1 cellular context compared by ENCODE assay signal in genomic region chr10:70666960-70667798, GRCh38.
TF ChIP-seq lines count a peak whose summit lies in the region.

No MANE protein-coding gene starts in this region.

TF ChIP-seq in K562, 482 proteins besides CTCF, POLR2A, EP300 and RAD21 (continued from another document and continues in another):
- TF ChIP-seq ZNF277 (CRISPR knock-in tag; IDR thresholded peaks at IDR 0.05; ENCODE audit: borderline replicate concordance): no peak
- peak; percentile 46; the same call in 1 of the 2 replicates for TF ChIP-seq NKRF (IDR thresholded peaks at IDR 0.05; ENCODE audit: borderline replicate concordance)
- peak; percentile 83 for TF ChIP-seq NR4A1 (CRISPR knock-in tag; IDR thresholded peaks at IDR 0.05)
- TF ChIP-seq NR4A1 (tag; IDR thresholded peaks at IDR 0.05): peak; percentile 98
- peak; percentile 88 for TF ChIP-seq ZNF644 (tag; IDR thresholded peaks at IDR 0.05; ENCODE audit: low read depth)
- peak; percentile 40; the same call in 1 of the 2 replicates for TF ChIP-seq RBFOX2 (IDR thresholded peaks at IDR 0.05; ENCODE audit: low read depth, low read length)
- TF ChIP-seq E2F3 (CRISPR knock-in tag; IDR thresholded peaks at IDR 0.05): 0 out of 2 replicates have a peak, but pooled peaks have one; percentile 35
- no peak; the same call in 1 of the 2 replicates for TF ChIP-seq GABPB2 (CRISPR knock-in tag; conservative IDR thresholded peaks at IDR 0.05)
- TF ChIP-seq CREM (IDR thresholded peaks at IDR 0.05; ENCODE audit: low read depth): peak; percentile 75
- TF ChIP-seq GATAD2B (IDR thresholded peaks at IDR 0.05; ENCODE audit: borderline replicate concordance): no peak
- TF ChIP-seq TFAM (CRISPR knock-in tag; conservative IDR thresholded peaks at IDR 0.05): no peak
- TF ChIP-seq GTF2F1 (IDR thresholded peaks at IDR 0.05; ENCODE audit: low read depth, low read length): peak; percentile 54; the same call in 1 of the 2 replicates
- TF ChIP-seq SNIP1 (IDR thresholded peaks at IDR 0.05; ENCODE audit: low read depth): no peak
- TF ChIP-seq, protein P1, sequence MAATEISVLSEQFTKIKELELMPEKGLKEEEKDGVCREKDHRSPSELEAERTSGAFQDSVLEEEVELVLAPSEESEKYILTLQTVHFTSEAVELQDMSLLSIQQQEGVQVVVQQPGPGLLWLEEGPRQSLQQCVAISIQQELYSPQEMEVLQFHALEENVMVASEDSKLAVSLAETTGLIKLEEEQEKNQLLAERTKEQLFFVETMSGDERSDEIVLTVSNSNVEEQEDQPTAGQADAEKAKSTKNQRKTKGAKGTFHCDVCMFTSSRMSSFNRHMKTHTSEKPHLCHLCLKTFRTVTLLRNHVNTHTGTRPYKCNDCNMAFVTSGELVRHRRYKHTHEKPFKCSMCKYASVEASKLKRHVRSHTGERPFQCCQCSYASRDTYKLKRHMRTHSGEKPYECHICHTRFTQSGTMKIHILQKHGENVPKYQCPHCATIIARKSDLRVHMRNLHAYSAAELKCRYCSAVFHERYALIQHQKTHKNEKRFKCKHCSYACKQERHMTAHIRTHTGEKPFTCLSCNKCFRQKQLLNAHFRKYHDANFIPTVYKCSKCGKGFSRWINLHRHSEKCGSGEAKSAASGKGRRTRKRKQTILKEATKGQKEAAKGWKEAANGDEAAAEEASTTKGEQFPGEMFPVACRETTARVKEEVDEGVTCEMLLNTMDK (IDR thresholded peaks at IDR 0.05; ENCODE audit: borderline replicate concordance, insufficient read depth, low read depth, low read length, poor library complexity, severe bottlenecking): no peak
- TF ChIP-seq, protein P2, sequence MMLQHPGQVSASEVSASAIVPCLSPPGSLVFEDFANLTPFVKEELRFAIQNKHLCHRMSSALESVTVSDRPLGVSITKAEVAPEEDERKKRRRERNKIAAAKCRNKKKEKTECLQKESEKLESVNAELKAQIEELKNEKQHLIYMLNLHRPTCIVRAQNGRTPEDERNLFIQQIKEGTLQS (IDR thresholded peaks at IDR 0.05): peak; percentile 89
- TF ChIP-seq, protein P2 (CRISPR knock-in tag; conservative IDR thresholded peaks at IDR 0.05): peak; percentile 76; the same call in 1 of the 2 replicates
- TF ChIP-seq ZNF165 (CRISPR knock-in tag; IDR thresholded peaks at IDR 0.05; ENCODE audit: borderline replicate concordance): peak; percentile 88; the same call in 1 of the 2 replicates
- peak in 1 of 3 experiments; percentile 68 for TF ChIP-seq YY1 (IDR thresholded peaks at IDR 0.05; ENCODE audit: borderline replicate concordance in 1 of 3, control insufficient read depth in 1 of 3, extremely low read depth in 1 of 3, insufficient read depth in 3 of 3, insufficient read length in 1 of 3, insufficient replicate concordance in 2 of 3, low read depth in 1 of 3, low read length in 2 of 3)
- TF ChIP-seq SNAPC5 (CRISPR knock-in tag; IDR thresholded peaks at IDR 0.05): no peak
- TF ChIP-seq ZNF224 (CRISPR knock-in tag; IDR thresholded peaks at IDR 0.05): no peak
- TF ChIP-seq ZBTB17 (CRISPR knock-in tag; IDR thresholded peaks at IDR 0.05): peak; percentile 78; the same call in 1 of the 2 replicates
- TF ChIP-seq GMEB1 (CRISPR knock-in tag; IDR thresholded peaks at IDR 0.05): no peak
- TF ChIP-seq ZNF57 (CRISPR knock-in tag; IDR thresholded peaks at IDR 0.05): no peak
- TF ChIP-seq E2F8 (IDR thresholded peaks at IDR 0.05; ENCODE audit: low read depth, partially characterized antibody): peak; percentile 71
- no peak for TF ChIP-seq THRAP3 (IDR thresholded peaks at IDR 0.05; ENCODE audit: borderline replicate concordance)
- TF ChIP-seq COPS2 (conservative IDR thresholded peaks at IDR 0.05): no peak
- TF ChIP-seq, protein P3, sequence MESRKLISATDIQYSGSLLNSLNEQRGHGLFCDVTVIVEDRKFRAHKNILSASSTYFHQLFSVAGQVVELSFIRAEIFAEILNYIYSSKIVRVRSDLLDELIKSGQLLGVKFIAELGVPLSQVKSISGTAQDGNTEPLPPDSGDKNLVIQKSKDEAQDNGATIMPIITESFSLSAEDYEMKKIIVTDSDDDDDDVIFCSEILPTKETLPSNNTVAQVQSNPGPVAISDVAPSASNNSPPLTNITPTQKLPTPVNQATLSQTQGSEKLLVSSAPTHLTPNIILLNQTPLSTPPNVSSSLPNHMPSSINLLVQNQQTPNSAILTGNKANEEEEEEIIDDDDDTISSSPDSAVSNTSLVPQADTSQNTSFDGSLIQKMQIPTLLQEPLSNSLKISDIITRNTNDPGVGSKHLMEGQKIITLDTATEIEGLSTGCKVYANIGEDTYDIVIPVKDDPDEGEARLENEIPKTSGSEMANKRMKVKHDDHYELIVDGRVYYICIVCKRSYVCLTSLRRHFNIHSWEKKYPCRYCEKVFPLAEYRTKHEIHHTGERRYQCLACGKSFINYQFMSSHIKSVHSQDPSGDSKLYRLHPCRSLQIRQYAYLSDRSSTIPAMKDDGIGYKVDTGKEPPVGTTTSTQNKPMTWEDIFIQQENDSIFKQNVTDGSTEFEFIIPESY (CRISPR knock-in tag; IDR thresholded peaks at IDR 0.05): peak; percentile 45; the same call in 1 of the 2 replicates
- TF ChIP-seq PCBP2 (IDR thresholded peaks at IDR 0.05; ENCODE audit: low read depth, low read length, poor library complexity, severe bottlenecking): no peak
- no peak for TF ChIP-seq FIP1L1 (IDR thresholded peaks at IDR 0.05; ENCODE audit: low read depth, low read length, poor library complexity, severe bottlenecking)
- TF ChIP-seq TCF7 (IDR thresholded peaks at IDR 0.05; ENCODE audit: borderline replicate concordance): peak; percentile 27; the same call in 1 of the 2 replicates
- TF ChIP-seq U2AF2 (optimal IDR thresholded peaks at IDR 0.05; ENCODE audit: low read depth, low read length): no peak
- TF ChIP-seq FOXP1 (CRISPR knock-in tag; IDR thresholded peaks at IDR 0.05): no peak
- TF ChIP-seq KLF16 (IDR thresholded peaks at IDR 0.05): peak; percentile 90
- TF ChIP-seq ZNF24 (IDR thresholded peaks at IDR 0.05): 0 out of 2 replicates have a peak, but pooled peaks have one; percentile 61
- TF ChIP-seq HDAC1 (IDR thresholded peaks at IDR 0.05): peak; percentile 64 to 94; a peak in 2 of 4 replicates
- peak; percentile 96 for TF ChIP-seq GATA2 (CRISPR knock-in tag; IDR thresholded peaks at IDR 0.05)
- TF ChIP-seq RREB1 (CRISPR knock-in tag; IDR thresholded peaks at IDR 0.05): peak; percentile 94
- no peak for TF ChIP-seq FOXA3 (CRISPR knock-in tag; conservative IDR thresholded peaks at IDR 0.05 in 1 of 2, IDR thresholded peaks at IDR 0.05 in 1 of 2)
- 0 out of 2 replicates have a peak, but pooled peaks have one; percentile 61 for TF ChIP-seq BMI1 (IDR thresholded peaks at IDR 0.05; ENCODE audit: low read length)
- peak; percentile 95 for TF ChIP-seq ZNF584 (CRISPR knock-in tag; IDR thresholded peaks at IDR 0.05; ENCODE audit: low read depth)
- peak in 1 of 2 experiments; percentile 44; a peak in 1 of 4 replicates for TF ChIP-seq NRF1 (conservative IDR thresholded peaks at IDR 0.05 in 1 of 2, IDR thresholded peaks at IDR 0.05 in 1 of 2)
- peak; percentile 99 for TF ChIP-seq RNF2 (IDR thresholded peaks at IDR 0.05)
- TF ChIP-seq JUND (IDR thresholded peaks at IDR 0.05; ENCODE audit: borderline replicate concordance, low read depth, low read length): peak; percentile 90
- peak; percentile 93; the same call in 2 of the 3 replicates for TF ChIP-seq JUND (tag; IDR thresholded peaks at IDR 0.05; ENCODE audit: borderline replicate concordance, low read depth, low read length)
- TF ChIP-seq ZNF324 (CRISPR knock-in tag; IDR thresholded peaks at IDR 0.05): no peak
- peak; percentile 85 to 90 for TF ChIP-seq FOXK2 (conservative IDR thresholded peaks at IDR 0.05 in 1 of 2, IDR thresholded peaks at IDR 0.05 in 1 of 2; ENCODE audit: low read depth in 2 of 2)
